ENCODE assay signal across 1 cellular context in the genomic region with DNA sequence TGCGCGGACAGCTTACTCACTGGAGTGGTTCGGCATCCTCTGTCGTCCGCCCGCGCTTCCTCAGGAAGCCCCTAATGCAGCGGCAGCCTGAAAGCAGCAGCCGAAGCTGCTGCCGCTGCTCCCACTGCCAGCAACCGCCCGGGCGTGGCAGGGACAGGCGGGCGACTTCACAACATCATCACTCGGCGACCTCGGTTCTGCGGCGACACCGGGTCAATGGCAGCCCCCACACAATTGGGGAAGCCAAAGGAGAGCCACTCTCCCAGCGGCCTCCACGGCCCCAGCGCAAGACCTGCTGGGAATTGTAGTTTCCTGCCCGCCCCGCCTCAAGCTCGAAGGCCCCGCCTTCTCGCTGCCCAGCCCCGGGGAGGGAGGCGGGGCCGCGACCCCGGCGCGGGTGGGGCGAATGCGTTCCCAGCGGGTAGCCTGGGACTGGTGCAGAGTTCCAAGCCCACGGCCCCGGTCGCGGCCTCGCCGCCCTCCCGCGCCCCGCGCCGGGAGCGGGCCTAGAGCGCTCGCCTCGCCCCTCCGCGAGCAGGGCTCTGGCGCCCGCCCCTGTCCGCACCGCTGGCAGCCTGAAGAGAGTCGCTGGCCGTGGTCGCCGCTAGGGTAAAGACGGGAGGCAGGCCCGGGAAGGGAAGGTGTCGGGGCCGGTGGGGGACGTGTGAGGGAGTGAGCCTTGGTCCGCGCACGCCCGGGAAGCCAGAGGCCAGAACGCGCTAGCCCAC.
TF ChIP-seq lines count a peak whose summit lies in the region.

A gene with protein sequence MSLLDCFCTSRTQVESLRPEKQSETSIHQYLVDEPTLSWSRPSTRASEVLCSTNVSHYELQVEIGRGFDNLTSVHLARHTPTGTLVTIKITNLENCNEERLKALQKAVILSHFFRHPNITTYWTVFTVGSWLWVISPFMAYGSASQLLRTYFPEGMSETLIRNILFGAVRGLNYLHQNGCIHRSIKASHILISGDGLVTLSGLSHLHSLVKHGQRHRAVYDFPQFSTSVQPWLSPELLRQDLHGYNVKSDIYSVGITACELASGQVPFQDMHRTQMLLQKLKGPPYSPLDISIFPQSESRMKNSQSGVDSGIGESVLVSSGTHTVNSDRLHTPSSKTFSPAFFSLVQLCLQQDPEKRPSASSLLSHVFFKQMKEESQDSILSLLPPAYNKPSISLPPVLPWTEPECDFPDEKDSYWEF (plus strand): TSS at position 411 of the 728 bp plus-strand sequence. CDS start 3,101 bp downstream, outside the sequence.
A gene with protein sequence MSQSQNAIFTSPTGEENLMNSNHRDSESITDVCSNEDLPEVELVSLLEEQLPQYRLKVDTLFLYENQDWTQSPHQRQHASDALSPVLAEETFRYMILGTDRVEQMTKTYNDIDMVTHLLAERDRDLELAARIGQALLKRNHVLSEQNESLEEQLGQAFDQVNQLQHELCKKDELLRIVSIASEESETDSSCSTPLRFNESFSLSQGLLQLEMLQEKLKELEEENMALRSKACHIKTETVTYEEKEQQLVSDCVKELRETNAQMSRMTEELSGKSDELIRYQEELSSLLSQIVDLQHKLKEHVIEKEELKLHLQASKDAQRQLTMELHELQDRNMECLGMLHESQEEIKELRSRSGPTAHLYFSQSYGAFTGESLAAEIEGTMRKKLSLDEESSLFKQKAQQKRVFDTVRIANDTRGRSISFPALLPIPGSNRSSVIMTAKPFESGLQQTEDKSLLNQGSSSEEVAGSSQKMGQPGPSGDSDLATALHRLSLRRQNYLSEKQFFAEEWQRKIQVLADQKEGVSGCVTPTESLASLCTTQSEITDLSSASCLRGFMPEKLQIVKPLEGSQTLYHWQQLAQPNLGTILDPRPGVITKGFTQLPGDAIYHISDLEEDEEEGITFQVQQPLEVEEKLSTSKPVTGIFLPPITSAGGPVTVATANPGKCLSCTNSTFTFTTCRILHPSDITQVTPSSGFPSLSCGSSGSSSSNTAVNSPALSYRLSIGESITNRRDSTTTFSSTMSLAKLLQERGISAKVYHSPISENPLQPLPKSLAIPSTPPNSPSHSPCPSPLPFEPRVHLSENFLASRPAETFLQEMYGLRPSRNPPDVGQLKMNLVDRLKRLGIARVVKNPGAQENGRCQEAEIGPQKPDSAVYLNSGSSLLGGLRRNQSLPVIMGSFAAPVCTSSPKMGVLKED (minus strand): TSS at position 129 of the 728 bp plus-strand sequence. CDS start 30,951 bp downstream, outside the sequence.

TF ChIP-seq in HepG2, 621 proteins besides CTCF, POLR2A, EP300 and RAD21 (continued from another document):
- TF ChIP-seq, protein P1, sequence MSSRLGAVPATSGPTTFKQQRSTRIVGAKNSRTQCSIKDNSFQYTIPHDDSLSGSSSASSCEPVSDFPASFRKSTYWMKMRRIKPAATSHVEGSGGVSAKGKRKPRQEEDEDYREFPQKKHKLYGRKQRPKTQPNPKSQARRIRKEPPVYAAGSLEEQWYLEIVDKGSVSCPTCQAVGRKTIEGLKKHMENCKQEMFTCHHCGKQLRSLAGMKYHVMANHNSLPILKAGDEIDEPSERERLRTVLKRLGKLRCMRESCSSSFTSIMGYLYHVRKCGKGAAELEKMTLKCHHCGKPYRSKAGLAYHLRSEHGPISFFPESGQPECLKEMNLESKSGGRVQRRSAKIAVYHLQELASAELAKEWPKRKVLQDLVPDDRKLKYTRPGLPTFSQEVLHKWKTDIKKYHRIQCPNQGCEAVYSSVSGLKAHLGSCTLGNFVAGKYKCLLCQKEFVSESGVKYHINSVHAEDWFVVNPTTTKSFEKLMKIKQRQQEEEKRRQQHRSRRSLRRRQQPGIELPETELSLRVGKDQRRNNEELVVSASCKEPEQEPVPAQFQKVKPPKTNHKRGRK (CRISPR knock-in tag; IDR thresholded peaks at IDR 0.05), result 0 out of 2 replicates have a peak, but pooled peaks have one; percentile 11
- TF ChIP-seq, protein P2, sequence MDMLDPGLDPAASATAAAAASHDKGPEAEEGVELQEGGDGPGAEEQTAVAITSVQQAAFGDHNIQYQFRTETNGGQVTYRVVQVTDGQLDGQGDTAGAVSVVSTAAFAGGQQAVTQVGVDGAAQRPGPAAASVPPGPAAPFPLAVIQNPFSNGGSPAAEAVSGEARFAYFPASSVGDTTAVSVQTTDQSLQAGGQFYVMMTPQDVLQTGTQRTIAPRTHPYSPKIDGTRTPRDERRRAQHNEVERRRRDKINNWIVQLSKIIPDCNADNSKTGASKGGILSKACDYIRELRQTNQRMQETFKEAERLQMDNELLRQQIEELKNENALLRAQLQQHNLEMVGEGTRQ (IDR thresholded peaks at IDR 0.05; ENCODE audit: low read depth, low read length), result no peak
- TF ChIP-seq, protein P2 (CRISPR knock-in tag; IDR thresholded peaks at IDR 0.05; ENCODE audit: borderline replicate concordance), result no peak
- TF ChIP-seq, protein P3, sequence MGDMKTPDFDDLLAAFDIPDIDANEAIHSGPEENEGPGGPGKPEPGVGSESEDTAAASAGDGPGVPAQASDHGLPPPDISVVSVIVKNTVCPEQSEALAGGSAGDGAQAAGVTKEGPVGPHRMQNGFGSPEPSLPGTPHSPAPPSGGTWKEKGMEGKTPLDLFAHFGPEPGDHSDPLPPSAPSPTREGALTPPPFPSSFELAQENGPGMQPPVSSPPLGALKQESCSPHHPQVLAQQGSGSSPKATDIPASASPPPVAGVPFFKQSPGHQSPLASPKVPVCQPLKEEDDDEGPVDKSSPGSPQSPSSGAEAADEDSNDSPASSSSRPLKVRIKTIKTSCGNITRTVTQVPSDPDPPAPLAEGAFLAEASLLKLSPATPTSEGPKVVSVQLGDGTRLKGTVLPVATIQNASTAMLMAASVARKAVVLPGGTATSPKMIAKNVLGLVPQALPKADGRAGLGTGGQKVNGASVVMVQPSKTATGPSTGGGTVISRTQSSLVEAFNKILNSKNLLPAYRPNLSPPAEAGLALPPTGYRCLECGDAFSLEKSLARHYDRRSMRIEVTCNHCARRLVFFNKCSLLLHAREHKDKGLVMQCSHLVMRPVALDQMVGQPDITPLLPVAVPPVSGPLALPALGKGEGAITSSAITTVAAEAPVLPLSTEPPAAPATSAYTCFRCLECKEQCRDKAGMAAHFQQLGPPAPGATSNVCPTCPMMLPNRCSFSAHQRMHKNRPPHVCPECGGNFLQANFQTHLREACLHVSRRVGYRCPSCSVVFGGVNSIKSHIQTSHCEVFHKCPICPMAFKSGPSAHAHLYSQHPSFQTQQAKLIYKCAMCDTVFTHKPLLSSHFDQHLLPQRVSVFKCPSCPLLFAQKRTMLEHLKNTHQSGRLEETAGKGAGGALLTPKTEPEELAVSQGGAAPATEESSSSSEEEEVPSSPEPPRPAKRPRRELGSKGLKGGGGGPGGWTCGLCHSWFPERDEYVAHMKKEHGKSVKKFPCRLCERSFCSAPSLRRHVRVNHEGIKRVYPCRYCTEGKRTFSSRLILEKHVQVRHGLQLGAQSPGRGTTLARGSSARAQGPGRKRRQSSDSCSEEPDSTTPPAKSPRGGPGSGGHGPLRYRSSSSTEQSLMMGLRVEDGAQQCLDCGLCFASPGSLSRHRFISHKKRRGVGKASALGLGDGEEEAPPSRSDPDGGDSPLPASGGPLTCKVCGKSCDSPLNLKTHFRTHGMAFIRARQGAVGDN (CRISPR knock-in tag; IDR thresholded peaks at IDR 0.05), result peak; percentile 92
- peak; percentile 78; the same call in 1 of the 2 replicates for TF ChIP-seq ERF (CRISPR knock-in tag; IDR thresholded peaks at IDR 0.05)
- peak; percentile 46 for TF ChIP-seq GABPA (IDR thresholded peaks at IDR 0.05; ENCODE audit: low read depth, low read length)
- TF ChIP-seq GABPA (CRISPR knock-in tag; IDR thresholded peaks at IDR 0.05; ENCODE audit: low read depth), result peak; percentile 82
- TF ChIP-seq, protein P4, sequence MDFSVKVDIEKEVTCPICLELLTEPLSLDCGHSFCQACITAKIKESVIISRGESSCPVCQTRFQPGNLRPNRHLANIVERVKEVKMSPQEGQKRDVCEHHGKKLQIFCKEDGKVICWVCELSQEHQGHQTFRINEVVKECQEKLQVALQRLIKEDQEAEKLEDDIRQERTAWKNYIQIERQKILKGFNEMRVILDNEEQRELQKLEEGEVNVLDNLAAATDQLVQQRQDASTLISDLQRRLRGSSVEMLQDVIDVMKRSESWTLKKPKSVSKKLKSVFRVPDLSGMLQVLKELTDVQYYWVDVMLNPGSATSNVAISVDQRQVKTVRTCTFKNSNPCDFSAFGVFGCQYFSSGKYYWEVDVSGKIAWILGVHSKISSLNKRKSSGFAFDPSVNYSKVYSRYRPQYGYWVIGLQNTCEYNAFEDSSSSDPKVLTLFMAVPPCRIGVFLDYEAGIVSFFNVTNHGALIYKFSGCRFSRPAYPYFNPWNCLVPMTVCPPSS (IDR thresholded peaks at IDR 0.05), result no peak
- peak; percentile 56 for TF ChIP-seq BORCS8-MEF2B (CRISPR knock-in tag; IDR thresholded peaks at IDR 0.05)
- TF ChIP-seq SRSF1 (optimal IDR thresholded peaks at IDR 0.05; ENCODE audit: low read depth, low read length), result peak; percentile 40
- TF ChIP-seq, protein P5, sequence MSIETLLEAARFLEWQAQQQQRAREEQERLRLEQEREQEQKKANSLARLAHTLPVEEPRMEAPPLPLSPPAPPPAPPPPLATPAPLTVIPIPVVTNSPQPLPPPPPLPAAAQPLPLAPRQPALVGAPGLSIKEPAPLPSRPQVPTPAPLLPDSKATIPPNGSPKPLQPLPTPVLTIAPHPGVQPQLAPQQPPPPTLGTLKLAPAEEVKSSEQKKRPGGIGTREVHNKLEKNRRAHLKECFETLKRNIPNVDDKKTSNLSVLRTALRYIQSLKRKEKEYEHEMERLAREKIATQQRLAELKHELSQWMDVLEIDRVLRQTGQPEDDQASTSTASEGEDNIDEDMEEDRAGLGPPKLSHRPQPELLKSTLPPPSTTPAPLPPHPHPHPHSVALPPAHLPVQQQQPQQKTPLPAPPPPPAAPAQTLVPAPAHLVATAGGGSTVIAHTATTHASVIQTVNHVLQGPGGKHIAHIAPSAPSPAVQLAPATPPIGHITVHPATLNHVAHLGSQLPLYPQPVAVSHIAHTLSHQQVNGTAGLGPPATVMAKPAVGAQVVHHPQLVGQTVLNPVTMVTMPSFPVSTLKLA (IDR thresholded peaks at IDR 0.05), result peak; percentile 64
- TF ChIP-seq ZNF570 (CRISPR knock-in tag; IDR thresholded peaks at IDR 0.05; ENCODE audit: borderline replicate concordance), result no peak
- TF ChIP-seq, protein P6, sequence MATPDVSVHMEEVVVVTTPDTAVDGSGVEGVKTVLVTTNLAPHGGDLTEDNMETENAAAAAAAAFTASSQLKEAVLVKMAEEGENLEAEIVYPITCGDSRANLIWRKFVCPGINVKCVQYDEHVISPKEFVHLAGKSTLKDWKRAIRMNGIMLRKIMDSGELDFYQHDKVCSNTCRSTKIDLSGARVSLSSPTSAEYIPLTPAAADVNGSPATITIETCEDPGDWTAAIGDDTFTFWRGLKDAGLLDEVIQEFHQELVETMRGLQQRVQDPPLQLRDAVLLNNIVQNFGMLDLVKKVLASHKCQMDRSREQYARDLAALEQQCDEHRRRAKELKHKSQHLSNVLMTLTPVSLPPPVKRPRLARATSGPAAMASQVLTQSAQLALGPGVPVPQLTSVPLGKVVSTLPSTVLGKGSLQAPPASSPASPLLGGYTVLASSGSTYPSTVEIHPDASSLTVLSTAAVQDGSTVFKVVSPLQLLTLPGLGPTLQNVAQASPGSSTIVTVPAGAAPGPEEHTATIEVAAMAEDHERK (CRISPR knock-in tag; IDR thresholded peaks at IDR 0.05; ENCODE audit: low read depth), result peak; percentile 64
- TF ChIP-seq ZNF501 (CRISPR knock-in tag; IDR thresholded peaks at IDR 0.05), result peak; percentile 99
- no peak for TF ChIP-seq ZEB1 (IDR thresholded peaks at IDR 0.05; ENCODE audit: insufficient replicate concordance, low read depth)
